In the genomic region with DNA sequence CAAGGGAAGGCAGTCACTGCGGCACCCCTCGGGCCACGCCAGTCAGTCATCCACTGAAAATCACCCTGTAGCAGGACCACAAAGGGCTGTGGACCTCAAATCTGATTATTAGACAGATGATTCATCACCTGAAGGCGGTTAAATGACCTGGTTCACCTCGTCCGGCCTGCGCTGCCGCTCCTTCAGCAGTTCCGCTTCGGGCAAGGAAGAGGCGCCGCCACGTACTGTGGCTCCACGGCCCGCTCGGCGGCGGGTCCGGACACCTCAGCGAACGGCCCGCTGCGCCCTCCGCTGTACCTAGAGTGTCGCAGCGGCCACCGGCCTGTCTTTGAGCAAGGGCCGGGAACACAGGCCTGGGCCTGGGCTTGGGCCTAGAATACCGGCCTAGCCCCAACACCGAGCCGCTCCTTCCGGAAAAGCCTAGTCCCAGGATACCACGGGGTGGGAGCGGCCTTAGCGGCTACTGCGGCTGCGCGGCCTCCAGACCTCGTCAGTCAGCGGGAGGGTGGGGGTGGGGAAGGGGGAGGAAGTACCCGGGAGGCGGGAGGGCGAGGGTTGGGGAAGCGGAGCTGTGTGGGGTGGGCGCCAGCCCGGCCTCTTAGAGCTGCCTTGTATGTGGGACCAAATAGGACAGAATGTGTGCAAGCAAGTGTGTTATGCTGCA, we compare ENCODE assay signal across 8 cellular contexts. TPM values are rescaled to one million over a fixed set of nuclear protein-coding genes. Genes with fewer than 3 reads are reported as not detected.
DNase-seq lines count a peak whose midpoint lies in the region; ATAC-seq and TF ChIP-seq lines count a peak whose summit lies in the region.

A gene with protein sequence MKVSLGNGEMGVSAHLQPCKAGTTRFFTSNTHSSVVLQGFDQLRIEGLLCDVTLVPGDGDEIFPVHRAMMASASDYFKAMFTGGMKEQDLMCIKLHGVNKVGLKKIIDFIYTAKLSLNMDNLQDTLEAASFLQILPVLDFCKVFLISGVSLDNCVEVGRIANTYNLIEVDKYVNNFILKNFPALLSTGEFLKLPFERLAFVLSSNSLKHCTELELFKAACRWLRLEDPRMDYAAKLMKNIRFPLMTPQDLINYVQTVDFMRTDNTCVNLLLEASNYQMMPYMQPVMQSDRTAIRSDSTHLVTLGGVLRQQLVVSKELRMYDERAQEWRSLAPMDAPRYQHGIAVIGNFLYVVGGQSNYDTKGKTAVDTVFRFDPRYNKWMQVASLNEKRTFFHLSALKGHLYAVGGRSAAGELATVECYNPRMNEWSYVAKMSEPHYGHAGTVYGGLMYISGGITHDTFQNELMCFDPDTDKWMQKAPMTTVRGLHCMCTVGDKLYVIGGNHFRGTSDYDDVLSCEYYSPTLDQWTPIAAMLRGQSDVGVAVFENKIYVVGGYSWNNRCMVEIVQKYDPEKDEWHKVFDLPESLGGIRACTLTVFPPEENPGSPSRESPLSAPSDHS (minus strand): TSS at position 436 of the 664 bp plus-strand sequence. CDS start 545 bp downstream, outside the sequence.

- DNase-seq in DMS79 (lab: John Stamatoyannopoulos, UW) = peak; percentile 81
- peak; percentile 88 for DNase-seq in RPMI8226
- peak; percentile 52 to 76 (median 70) for DNase-seq in activated naive CD4-positive, alpha-beta T cell (lab: John Stamatoyannopoulos, UW)

- H3K27me3 ChIP-seq in KMS-11 (ENCODE audit: insufficient read depth, low read depth) = no peaks in the 10 kb centered on the region
- no peaks in the 10 kb centered on the region for H3K27me3 ChIP-seq in gastroesophageal sphincter
- peaks cover 6% of the 10 kb centered on the region for H3K27me3 ChIP-seq in neutrophil

- WGBS in gastroesophageal sphincter (ENCODE audit: low coverage in 1 of 2), 2 donors = 0% methylated on average over 1 to 12 of the region's 46 CpGs

- ATAC-seq in GM21723 (IDR thresholded peaks at IDR 0.05; ENCODE audit: unreplicated experiment) (peak; percentile 91), gastroesophageal sphincter (peak; percentile 98)

- H3K9me3 ChIP-seq in gastroesophageal sphincter = no peaks in the 10 kb centered on the region
- H3K9me3 ChIP-seq in neutrophil = no peaks in the 10 kb centered on the region

- H3K9ac ChIP-seq in KMS-11 = peak within 1 kb of the TSS; percentile 96

- TF ChIP-seq CTCF in KMS-11 (conservative IDR thresholded peaks at IDR 0.05; ENCODE audit: low read depth, low read length) (no peak), gastroesophageal sphincter (IDR thresholded peaks at IDR 0.05) (peak in 2 of 4 experiments; percentile 5 to 19), neutrophil (IDR thresholded peaks at IDR 0.05) (peak; percentile 20), subcutaneous adipose tissue (IDR thresholded peaks at IDR 0.05; ENCODE audit: low read depth) (no peak)

- peak within 1 kb of the TSS; percentile 80 for H3K27ac ChIP-seq in KMS-11
- H3K27ac ChIP-seq in gastroesophageal sphincter = peak within 1 kb of the TSS; percentile 93 to 96 (median 94)
- H3K27ac ChIP-seq in neutrophil = peak within 1 kb of the TSS; percentile 93

- peaks cover 47% of the 10 kb centered on the region for H3K79me2 ChIP-seq in KMS-11 (ENCODE audit: insufficient read depth, low read depth)

- peak within 1 kb of the TSS; percentile 91 for H2AFZ ChIP-seq in KMS-11 (ENCODE audit: low read depth)

- no peaks in the 10 kb centered on the region for H3K36me3 ChIP-seq in KMS-11 (ENCODE audit: insufficient read depth)
- no peaks in the 10 kb centered on the region for H3K36me3 ChIP-seq in gastroesophageal sphincter
- H3K36me3 ChIP-seq in neutrophil = peaks cover 8% of the 10 kb centered on the region

- peak; percentile 28 to 40 for TF ChIP-seq POLR2A in gastroesophageal sphincter (IDR thresholded peaks at IDR 0.05)

- no peaks in the 10 kb centered on the region; the same call in 1 of the 2 replicates for H4K20me1 ChIP-seq in KMS-11 (ENCODE audit: insufficient read depth)

- H3K4me3 ChIP-seq in KMS-11 (IDR thresholded peaks at IDR 0.05; ENCODE audit: insufficient read depth, low read depth, low read length) (no peak within 1 kb of the TSS), gastroesophageal sphincter (peak within 1 kb of the TSS; percentile 79 to 99), neutrophil (ENCODE audit: low read depth in 1 of 2, low read length in 1 of 2) (peak within 1 kb of the TSS; percentile 78 to 92)

- TF ChIP-seq EP300 in gastroesophageal sphincter (IDR thresholded peaks at IDR 0.05) = no peak

- H3K4me1 ChIP-seq in KMS-11 (ENCODE audit: low read depth, poor library complexity, severe bottlenecking) (peaks cover 29% of the 10 kb centered on the region), gastroesophageal sphincter (peaks cover 24 to 48% (median 34%) of the 10 kb centered on the region in 3 donors), neutrophil (ENCODE audit: control insufficient read depth in 1 of 2, insufficient read depth in 1 of 2, low read depth in 1 of 2, low read length in 1 of 2) (peaks cover 41 to 43% of the 10 kb centered on the region in 2 experiments)

- H3K4me2 ChIP-seq in KMS-11 = peak within 1 kb of the TSS; percentile 58

RNA-seq across cellular contexts. Expression of the gene that starts here (rescaled TPM):
- total RNA-seq in gastroesophageal sphincter = 10 to 100 TPM; 20.5 to 32.1 (median 24.4) TPM
- total RNA-seq in subcutaneous adipose tissue = 10 to 100 TPM; 18.6 to 28.4 (median 26.5) TPM
